In genomic region chr5:127143722-127144121, GRCh38 we compare ENCODE assay signal across 1 cellular context.
TF ChIP-seq lines count a peak whose summit lies in the region.

No MANE protein-coding gene starts in this region.

TF ChIP-seq in WTC11, 78 proteins besides CTCF, POLR2A, EP300 and RAD21 (continued from another document):
- TF ChIP-seq ARID4B (CRISPR knock-in tag; IDR thresholded peaks at IDR 0.05; ENCODE audit: borderline replicate concordance) (no peak), PREB (CRISPR knock-in tag; IDR thresholded peaks at IDR 0.05; ENCODE audit: borderline replicate concordance) (no peak), RELA (CRISPR knock-in tag; IDR thresholded peaks at IDR 0.05; ENCODE audit: borderline replicate concordance) (no peak), TCF7 (CRISPR knock-in tag; IDR thresholded peaks at IDR 0.05; ENCODE audit: low read depth) (no peak), NFE2L1 (CRISPR knock-in tag; IDR thresholded peaks at IDR 0.05) (no peak), ATF6 (CRISPR knock-in tag; IDR thresholded peaks at IDR 0.05) (no peak), FOXP4 (CRISPR knock-in tag; IDR thresholded peaks at IDR 0.05) (no peak), ZNF219 (CRISPR knock-in tag; IDR thresholded peaks at IDR 0.05; ENCODE audit: borderline replicate concordance) (no peak)
